ENCODE assay signal across 10 cellular contexts in the genomic region with DNA sequence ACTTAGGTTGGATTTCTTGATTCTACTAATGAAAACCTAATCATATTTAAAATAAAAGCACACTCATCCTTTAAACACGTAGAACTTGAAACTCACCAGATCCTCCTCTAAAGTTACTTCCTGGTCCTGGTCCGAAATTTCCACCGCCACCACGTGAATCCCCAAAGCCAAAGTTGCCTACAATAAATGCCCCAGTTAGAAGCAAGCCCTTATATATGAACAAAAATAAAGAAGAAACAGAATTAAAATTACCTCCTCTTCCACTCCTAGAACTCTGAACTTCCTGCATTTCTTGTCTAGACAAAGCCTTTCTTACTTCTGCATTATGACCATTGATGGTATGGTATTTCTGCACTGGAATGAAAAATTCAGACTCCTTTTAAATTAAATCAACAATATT. TPM values are rescaled to one million over a fixed set of nuclear protein-coding genes. Genes with fewer than 3 reads are reported as not detected.
DNase-seq lines count a peak whose midpoint lies in the region; FAIRE-seq and TF ChIP-seq lines count a peak whose summit lies in the region.
"Had no signal": no experiment of that assay in that cellular context is flagged by ENCODE, and none has a peak within 500 bp of the region (broad histone marks: within the 10 kb centered on the region; RNA-seq: fewer than 3 reads in every experiment).

No MANE protein-coding gene starts in this region.

- no peak for FAIRE-seq in H1 (lab: Jason Lieb, UNC)
- FAIRE-seq in HTR-8/SVneo (lab: Jason Lieb, UNC), result no peak

- H3K4me3 ChIP-seq in GM12865 (ENCODE audit: low read depth, low read length) (peak overlapping the region; percentile 80), OCI-LY1 (ENCODE audit: low read depth, low read length, poor library complexity, severe bottlenecking) (peak overlapping the region; percentile 76), H1 (ENCODE audit: extremely low read depth in 1 of 4, insufficient read depth in 2 of 4, low read depth in 3 of 4, low read length in 4 of 4) (peak overlapping the region in 1 of 4 experiments; percentile 98; a peak in 2 of 8 replicates), neutrophil (ENCODE audit: low read depth in 1 of 2, low read length in 1 of 2) (no peak overlapping the region)
- H3K4me3 ChIP-seq: body of pancreas had no signal

- H3K79me2 ChIP-seq in OCI-LY1 (ENCODE audit: insufficient read depth, low read length), result peaks cover 62% of the 10 kb centered on the region
- H3K79me2 ChIP-seq in H1 (ENCODE audit: control insufficient read depth in 1 of 2, insufficient read depth in 2 of 2, low read length in 2 of 2), result peaks cover 37 to 89% of the 10 kb centered on the region in 2 experiments

- H3K27me3 ChIP-seq in OCI-LY1 (ENCODE audit: insufficient read depth, low read length) (no peaks in the 10 kb centered on the region), H1 (replicated peaks in 1 of 4; ENCODE audit: control insufficient read depth in 3 of 4, extremely low read depth in 1 of 4, insufficient read depth in 3 of 4, low read length in 3 of 4) (no peaks in the 10 kb centered on the region), neutrophil (no peaks in the 10 kb centered on the region)
- H3K27me3 ChIP-seq: body of pancreas had no signal

- H3K4ac ChIP-seq in H1 (replicated peaks; ENCODE audit: insufficient read length, low read depth, low read length), result no peak overlapping the region

- no peak overlapping the region for H3K18ac ChIP-seq in H1 (ENCODE audit: extremely low read depth, low read length)

- H3K4me2 ChIP-seq in OCI-LY1 (ENCODE audit: low read length) (peak overlapping the region; percentile 81; the same call in 1 of the 2 replicates), H1 (ENCODE audit: insufficient read depth in 1 of 2, low read depth in 2 of 2, low read length in 2 of 2) (peak overlapping the region in 1 of 2 experiments; percentile 72; a peak in 3 of 4 replicates)

- DNase-seq in GM12865 (ENCODE audit: low read depth), result no peak
- DNase-seq in H1 (ENCODE audit: low read depth in 1 of 2, low spot score in 2 of 2), result no peak
- no peak for DNase-seq in HTR-8/SVneo (ENCODE audit: insufficient read length, low spot score)
- no peak for DNase-seq in EL
- no peak for DNase-seq in NCI-H187 (lab: John Stamatoyannopoulos, UW)
- DNase-seq in NK-92 treated with Interleukin-12 subunit alpha and Interleukin-12 subunit beta, amount 100 ng/mL, for 24 hours (lab: John Stamatoyannopoulos, UW), result no peak
- DNase-seq: body of pancreas; stimulated activated CD4-positive, alpha-beta T cell treated with anti-CD3 and anti-CD28 coated beads, Interleukin-4, amount 100 ng/mL, for 4 hours had no signal

- POLR2A ChIA-PET in H1 (lab: Charles Lee; ENCODE audit: partially characterized antibody), result interaction anchor here (0.8 to 13.1 kb wide), 12 partner anchors 10 to 244 kb away, joined by 3 to 578 read pairs (median 4); a partner anchor contains a TSS

- no peak for TF ChIP-seq RAD21 in H1 (IDR thresholded peaks at IDR 0.05 in 1 of 2, conservative IDR thresholded peaks at IDR 0.05 in 1 of 2; ENCODE audit: low read depth in 2 of 2, low read length in 2 of 2)

- TF ChIP-seq CTCF in GM12865 (IDR thresholded peaks at IDR 0.05; ENCODE audit: insufficient read depth, low read depth, low read length, missing control alignments) (no peak), OCI-LY1 (IDR thresholded peaks at IDR 0.05; ENCODE audit: low read length) (no peak), H1 (IDR thresholded peaks at IDR 0.05; ENCODE audit: control extremely low read depth in 1 of 3, insufficient read depth in 1 of 3, low read depth in 1 of 3, low read length in 3 of 3) (no peak), neutrophil (IDR thresholded peaks at IDR 0.05) (no peak)

- H3K56ac ChIP-seq in H1 (replicated peaks; ENCODE audit: insufficient read length, low read depth, low read length), result no peak overlapping the region

- peaks cover 11% of the 10 kb centered on the region for H4K20me1 ChIP-seq in OCI-LY1 (ENCODE audit: insufficient read depth, low read length)
- H4K20me1 ChIP-seq in H1 (replicated peaks in 1 of 2; ENCODE audit: control insufficient read depth in 1 of 2, insufficient read depth in 2 of 2, low read length in 2 of 2), result peaks cover 32 to 44% of the 10 kb centered on the region in 2 experiments

- CTCF ChIA-PET in H1 (lab: Charles Lee; ENCODE audit: partially characterized antibody), result interaction anchor here (1.2 to 3.8 kb wide), 6 partner anchors 8 to 237 kb away, joined by 3 to 24 read pairs (median 8); no protein-coding TSS in a partner anchor

- no peak overlapping the region for H2BK15ac ChIP-seq in H1 (ENCODE audit: low read length)

- H4K91ac ChIP-seq in H1 (replicated peaks; ENCODE audit: insufficient read length, low read length), result no peak overlapping the region

- no peak overlapping the region for H3K27ac ChIP-seq in OCI-LY1 (ENCODE audit: low read depth, low read length, poor library complexity, severe bottlenecking)
- H3K27ac ChIP-seq in H1 (ENCODE audit: low read depth, low read length), result no peak overlapping the region
- peak overlapping the region; percentile 98 for H3K27ac ChIP-seq in neutrophil

- H2BK120ac ChIP-seq in H1 (replicated peaks; ENCODE audit: low read depth, low read length), result no peak overlapping the region

- peaks cover 66% of the 10 kb centered on the region for H3K4me1 ChIP-seq in OCI-LY1 (ENCODE audit: insufficient read depth, low read length, severe bottlenecking)
- peaks cover 0 to 6% (median 0%) of the 10 kb centered on the region in 4 experiments; a peak in 3 of 7 replicates for H3K4me1 ChIP-seq in H1 (replicated peaks in 1 of 4; ENCODE audit: control insufficient read depth in 3 of 4, insufficient read depth in 4 of 4, low read length in 3 of 4)
- H3K4me1 ChIP-seq in neutrophil (ENCODE audit: control insufficient read depth in 1 of 2, insufficient read depth in 1 of 2, low read depth in 1 of 2, low read length in 1 of 2), result peaks cover 45 to 47% of the 10 kb centered on the region in 2 experiments

- H2AFZ ChIP-seq in OCI-LY1 (ENCODE audit: low read length) (no peak overlapping the region), H1 (ENCODE audit: low read length) (no peak overlapping the region)

- no peak overlapping the region for H4K8ac ChIP-seq in H1 (ENCODE audit: extremely low read depth, insufficient read depth, low read length)

- H3K79me1 ChIP-seq in H1 (ENCODE audit: low read depth, low read length), result no peaks in the 10 kb centered on the region

- H2BK20ac ChIP-seq in H1 (ENCODE audit: low read length), result no peak overlapping the region

- no peak overlapping the region for H3K23ac ChIP-seq in H1 (ENCODE audit: insufficient read length)

- H3F3A ChIP-seq in OCI-LY1 (ENCODE audit: insufficient read depth, low read length), result peaks cover 55% of the 10 kb centered on the region

- no peak for TF ChIP-seq EP300 in H1 (IDR thresholded peaks at IDR 0.05; ENCODE audit: borderline replicate concordance in 1 of 2, low read depth in 2 of 2, low read length in 2 of 2)

- WGBS in H1 (ENCODE audit: extremely low coverage in 1 of 2, insufficient coverage in 1 of 2, insufficient read length in 1 of 2, insufficient replicate concordance in 2 of 2, low coverage in 1 of 2, low lambda C conversion rate in 2 of 2, missing lambda C conversion rate in 1 of 2), 2 experiments, result 91% methylated on average over 4 of the region's 4 CpGs; no CpG with 5 or more reads in 1 of the 2 experiments

- no peak overlapping the region for H4K5ac ChIP-seq in H1 (ENCODE audit: insufficient read length, low read depth, low read length)

- H2AK5ac ChIP-seq in H1 (ENCODE audit: low read depth, low read length), result no peak overlapping the region

- H3K9ac ChIP-seq in OCI-LY1 (ENCODE audit: low read length) (no peak overlapping the region), H1 (replicated peaks in 1 of 4; ENCODE audit: extremely low read depth in 1 of 4, low read depth in 3 of 4, low read length in 3 of 4) (no peak overlapping the region)

- TF ChIP-seq POLR2A in H1 (IDR thresholded peaks at IDR 0.05; ENCODE audit: control extremely low read depth in 1 of 2, low read depth in 2 of 2, low read length in 2 of 2), result peak in 1 of 2 experiments; percentile 61; a peak in 1 of 3 replicates

- H3K9me3 ChIP-seq in OCI-LY1 (ENCODE audit: low read length) (no peaks in the 10 kb centered on the region), H1 (ENCODE audit: insufficient read depth in 2 of 2, low read depth in 1 of 2, low read length in 1 of 2) (no peaks in the 10 kb centered on the region), neutrophil (no peaks in the 10 kb centered on the region)
- H3K9me3 ChIP-seq: body of pancreas had no signal

- no peak overlapping the region for H2BK12ac ChIP-seq in H1 (ENCODE audit: low read depth, low read length)

- H2BK5ac ChIP-seq in H1 (ENCODE audit: low read depth, low read length), result no peak overlapping the region

- no peak overlapping the region for H3K14ac ChIP-seq in H1 (ENCODE audit: insufficient read length)

- peaks cover 2% of the 10 kb centered on the region; the same call in 1 of the 2 replicates for H3K23me2 ChIP-seq in H1 (ENCODE audit: low read depth, low read length)

- H3K36me3 ChIP-seq in OCI-LY1 (ENCODE audit: insufficient read depth, low read length) (peaks cover 91% of the 10 kb centered on the region), H1 (ENCODE audit: control insufficient read depth in 2 of 4, insufficient read depth in 4 of 4, low read length in 3 of 4) (peaks cover 52 to 84% (median 74%) of the 10 kb centered on the region in 4 experiments), neutrophil (peaks cover 61% of the 10 kb centered on the region)

- H3K9me2 ChIP-seq in OCI-LY1 (ENCODE audit: low read depth, low read length), result no peaks in the 10 kb centered on the region

RNA-seq across cellular contexts. Expression of a gene that starts 4.2 kb away (rescaled TPM):
- 1,232 and 1,255 TPM in 2 replicates for total RNA-seq in H1 (2021; fragmentation: NEBNext Ultra II Directional; extraction: Animal tissue kit (Norgen Biotek cat#: 25700))
- polyA plus RNA-seq in H1 (2011; rRNA removed), result 194 and 276 TPM in 2 replicates
- 827 TPM for polyA plus RNA-seq in H1 (2011; cell fraction: cytosol; rRNA removed)
- 197 TPM for polyA plus RNA-seq in H1 (2011; cell fraction: nucleus; rRNA removed)
- polyA plus RNA-seq in H1 (2012, experiment 1 of 2), result 1,566 to 1,828 TPM (median 1,703 TPM) in 4 replicates
- 307 TPM for polyA plus RNA-seq in H1 (2012, experiment 2 of 2)
- polyA plus RNA-seq in H1 (2013, experiment 1 of 2), result 749 TPM
- polyA plus RNA-seq in H1 (2013, experiment 2 of 2), result 693 TPM
- 157 and 166 TPM in 2 replicates for polyA minus RNA-seq in H1 (2011; rRNA and poly(A)+ RNA removed)
- polyA minus RNA-seq in H1 (2011; cell fraction: cytosol; rRNA and poly(A)+ RNA removed), result 245 TPM
- 224 TPM for polyA minus RNA-seq in H1 (2011; cell fraction: nucleus; rRNA and poly(A)+ RNA removed)

RNA-seq across cellular contexts. Expression of a gene that starts 5.2 kb away (rescaled TPM):
- 252 and 258 TPM in 2 replicates for total RNA-seq in H1 (2021; fragmentation: NEBNext Ultra II Directional; extraction: Animal tissue kit (Norgen Biotek cat#: 25700))
- polyA plus RNA-seq in H1 (2011; rRNA removed), result 48.7 and 71.3 TPM in 2 replicates
- 108 TPM for polyA plus RNA-seq in H1 (2011; cell fraction: cytosol; rRNA removed)
- polyA plus RNA-seq in H1 (2011; cell fraction: nucleus; rRNA removed), result 30.8 TPM
- 126 to 242 TPM (median 134 TPM) in 4 replicates for polyA plus RNA-seq in H1 (2012, experiment 1 of 2)
- 21.1 TPM for polyA plus RNA-seq in H1 (2012, experiment 2 of 2)
- polyA plus RNA-seq in H1 (2013, experiment 1 of 2), result 208 TPM
- polyA plus RNA-seq in H1 (2013, experiment 2 of 2), result 214 TPM
- polyA minus RNA-seq in H1 (2011; rRNA and poly(A)+ RNA removed), result 30.5 and 38.3 TPM in 2 replicates
- 47.8 TPM for polyA minus RNA-seq in H1 (2011; cell fraction: cytosol; rRNA and poly(A)+ RNA removed)
- 130 TPM for polyA minus RNA-seq in H1 (2011; cell fraction: nucleus; rRNA and poly(A)+ RNA removed)

RNA-seq across cellular contexts. Expression of a gene that starts 44.3 kb away (rescaled TPM):
- 62.6 and 64.9 TPM in 2 replicates for total RNA-seq in H1 (2021; fragmentation: NEBNext Ultra II Directional; extraction: Animal tissue kit (Norgen Biotek cat#: 25700))
- 27.6 and 76.5 TPM in 2 replicates for polyA plus RNA-seq in H1 (2011; rRNA removed)
- 39.6 TPM for polyA plus RNA-seq in H1 (2011; cell fraction: cytosol; rRNA removed)
- 19.2 TPM for polyA plus RNA-seq in H1 (2011; cell fraction: nucleus; rRNA removed)
- 35.5 to 56.0 TPM (median 45.7 TPM) in 4 replicates for polyA plus RNA-seq in H1 (2012, experiment 1 of 2)
- polyA plus RNA-seq in H1 (2012, experiment 2 of 2), result 14.2 TPM
- 169 TPM for polyA plus RNA-seq in H1 (2013, experiment 1 of 2)
- polyA plus RNA-seq in H1 (2013, experiment 2 of 2), result 181 TPM
- polyA minus RNA-seq in H1 (2011; rRNA and poly(A)+ RNA removed), result 35.9 and 101 TPM in 2 replicates
- 22.8 TPM for polyA minus RNA-seq in H1 (2011; cell fraction: cytosol; rRNA and poly(A)+ RNA removed)
- polyA minus RNA-seq in H1 (2011; cell fraction: nucleus; rRNA and poly(A)+ RNA removed), result 35.1 TPM

Comparison
In these comparisons a context has a peak if more than half of its experiments do, and no peak if none do; other contexts are left out.
1. H3K4me3 ChIP-seq: peak in GM12865 (single experiment) and OCI-LY1 (single experiment); none in neutrophil (0 of 2).